ENCODE assay signal across 23 cellular contexts in genomic region chr5:177230660-177231059, GRCh38.
"Had no signal": no experiment of that assay in that cellular context is flagged by ENCODE, and none has a peak within 500 bp of the region (broad histone marks: within the 10 kb centered on the region; RNA-seq: fewer than 3 reads in every experiment).

No MANE protein-coding gene starts in this region.

- H3K4me3 ChIP-seq: dorsolateral prefrontal cortex, esophagus muscularis mucosa, left lung, mucosa of descending colon, right atrium auricular region, transverse colon, vagina had no signal

- H3K27ac ChIP-seq: esophagus muscularis mucosa, left lung, neutrophil, right atrium auricular region, transverse colon, vagina had no signal

- H3K4me3 Mint-ChIP-seq: activated CD8-positive, alpha-beta T cell treated with anti-CD3 and anti-CD28 coated beads, Interleukin-2, amount 10 ng/mL, durations not matched to agents 7 days and 5 days; naive thymus-derived CD4-positive, alpha-beta T cell; T-helper 17 cell had no signal

- H3K27ac Mint-ChIP-seq: activated CD8-positive, alpha-beta T cell treated with anti-CD3 and anti-CD28 coated beads, Interleukin-2, amount 10 ng/mL, durations not matched to agents 7 days and 5 days; T-helper 17 cell had no signal

- DNase-seq: activated CD4-positive, alpha-beta T cell treated with anti-CD3 and anti-CD28 coated beads for 48 hours; activated CD8-positive, alpha-beta memory T cell treated with anti-CD3 and anti-CD28 coated beads, Interleukin-2, amount 50 U/mL, for 4 hours; activated CD8-positive, alpha-beta T cell treated with anti-CD3 and anti-CD28 coated beads, Interleukin-2, amount 10 ng/mL, durations not matched to agents 7 days and 5 days; activated naive CD4-positive, alpha-beta T cell; aorta; dorsolateral prefrontal cortex; hypothalamus; kidney; left lung; mammary epithelial cell; mucosa of descending colon; naive thymus-derived CD4-positive, alpha-beta T cell; posterior cingulate gyrus; stimulated activated CD4-positive, alpha-beta T cell treated with anti-CD3 and anti-CD28 coated beads, Interleukin-15, amount 100 ng/mL, for 24 hours; stimulated activated CD4-positive, alpha-beta T cell treated with anti-CD3 and anti-CD28 coated beads, Interleukin-4, amount 100 ng/mL, for 1 hour; stimulated activated naive CD4-positive, alpha-beta T cell treated with Interleukin-2 at 50 U/mL for 16 hours; substantia nigra; T-helper 17 cell; transverse colon had no signal

- ATAC-seq: activated CD8-positive, alpha-beta T cell treated with anti-CD3 and anti-CD28 coated beads, Interleukin-2, amount 10 ng/mL, durations not matched to agents 7 days and 5 days; left lung; mucosa of descending colon; naive thymus-derived CD4-positive, alpha-beta T cell; T-helper 17 cell had no signal

- H3K27me3 ChIP-seq: dorsolateral prefrontal cortex, esophagus muscularis mucosa, left lung, neutrophil, right atrium auricular region, transverse colon, vagina had no signal

- H3K27me3 Mint-ChIP-seq: naive thymus-derived CD4-positive, alpha-beta T cell; T-helper 17 cell had no signal

- H3K4me1 ChIP-seq: left lung had no signal

- H3K9me3 Mint-ChIP-seq: naive thymus-derived CD4-positive, alpha-beta T cell had no signal

- H3K9me3 ChIP-seq: esophagus muscularis mucosa, left lung, mucosa of descending colon, neutrophil, right atrium auricular region, transverse colon, vagina had no signal
